ENCODE assay signal across 8 cellular contexts in genomic region chr12:56159482-56160105, GRCh38. TPM values are rescaled to one million over a fixed set of nuclear protein-coding genes. Genes with fewer than 3 reads are reported as not detected.
DNase-seq lines count a peak whose midpoint lies in the region; ATAC-seq and TF ChIP-seq lines count a peak whose summit lies in the region.

No MANE protein-coding gene starts in this region.

- H3K4me3 Mint-ChIP-seq in mesothelial cell of epicardium: peak overlapping the region; percentile 91

- H3K4me3 ChIP-seq in left ventricle myocardium inferior (peak overlapping the region; percentile 75), mammary epithelial cell (replicated peaks in 1 of 3; ENCODE audit: insufficient read depth in 1 of 3, low read depth in 2 of 3, low read length in 3 of 3) (peak overlapping the region; percentile 72 to 92 (median 82)), vagina (peak overlapping the region; percentile 93 to 97)

- TF ChIP-seq POLR2A in vagina (IDR thresholded peaks at IDR 0.05): no peak

- no peak for TF ChIP-seq CTCF in left ventricle myocardium inferior (IDR thresholded peaks at IDR 0.05; ENCODE audit: borderline replicate concordance)
- TF ChIP-seq CTCF in mammary epithelial cell (conservative IDR thresholded peaks at IDR 0.05 in 1 of 2, IDR thresholded peaks at IDR 0.05 in 1 of 2; ENCODE audit: extremely low read depth in 1 of 2, insufficient read depth in 1 of 2, low read depth in 1 of 2, low read length in 2 of 2): no peak
- TF ChIP-seq CTCF in mesothelial cell of epicardium (IDR thresholded peaks at IDR 0.05; ENCODE audit: unreplicated experiment): no peak
- TF ChIP-seq CTCF in vagina (IDR thresholded peaks at IDR 0.05): no peak

- ATAC-seq in left cardiac atrium: no peak

- no peak for DNase-seq in left ventricle myocardium inferior
- DNase-seq in left cardiac atrium: no peak
- DNase-seq in mammary epithelial cell: no peak
- DNase-seq in mesothelial cell of epicardium (ENCODE audit: low spot score in 2 of 2, unreplicated experiment in 2 of 2): no peak
- no peak for DNase-seq in vagina (ENCODE audit: extremely low spot score in 2 of 2)
- no peak for DNase-seq in OCI-M2 (lab: John Stamatoyannopoulos, UW; ENCODE audit: unreplicated experiment)
- no peak for DNase-seq in NCI-H446 treated with DMSO at 0.1 percent for 48 hours (lab: John Stamatoyannopoulos, UW)
- no peak for DNase-seq in GDM1 (lab: John Stamatoyannopoulos, UW)

- no TSS peak for BruUV-seq in mammary epithelial cell (replicated peaks; lab: Mats Ljungman, UMichigan)

- H3K27me3 ChIP-seq in left ventricle myocardium inferior (ENCODE audit: low read depth): no peaks in the 10 kb centered on the region
- H3K27me3 ChIP-seq in mammary epithelial cell (ENCODE audit: insufficient read depth, low read length): no peaks in the 10 kb centered on the region
- no peaks in the 10 kb centered on the region for H3K27me3 ChIP-seq in vagina

- in situ Hi-C loops in mammary epithelial cell (cut with MboI; ENCODE audit: low sequenced_read_pairs in 2 of 2): no loop called here

- H3K36me3 ChIP-seq in left ventricle myocardium inferior (peaks cover 53% of the 10 kb centered on the region), mammary epithelial cell (ENCODE audit: insufficient read depth, low read length) (peaks cover 23% of the 10 kb centered on the region), vagina (peaks cover 3 to 47% of the 10 kb centered on the region in 2 donors)

- peak overlapping the region; percentile 98 for H3K9ac ChIP-seq in mammary epithelial cell (ENCODE audit: insufficient read depth, low read length)

- CTCF ChIA-PET in mammary epithelial cell (lab: Charles Lee; ENCODE audit: low non-redundant PET): interaction anchor here (1.8 kb wide), 1 partner anchor 30 kb away, joined by 4 read pairs; the partner anchor contains the start of gene SMARCC2

- H3K4me1 ChIP-seq in left ventricle myocardium inferior (peaks cover 52% of the 10 kb centered on the region), mammary epithelial cell (ENCODE audit: insufficient read depth, low read length) (peaks cover 24% of the 10 kb centered on the region), vagina (peaks cover 35% of the 10 kb centered on the region)

- H3K27ac Mint-ChIP-seq in mesothelial cell of epicardium: peak overlapping the region; percentile 96

- peaks cover 38% of the 10 kb centered on the region for H3K79me2 ChIP-seq in mammary epithelial cell (ENCODE audit: insufficient read depth, low read length)

- WGBS in mammary epithelial cell (ENCODE audit: low coverage, missing lambda C conversion rate): 18% methylated on average over 5 of the region's 6 CpGs

- H3K4me1 Mint-ChIP-seq in mesothelial cell of epicardium: peaks cover 35% of the 10 kb centered on the region

- no peaks in the 10 kb centered on the region for H3K27me3 Mint-ChIP-seq in mesothelial cell of epicardium (ENCODE audit: low read depth)

- intact Hi-C loops in left ventricle myocardium inferior (cut with micrococcal nuclease): loop anchor here (5.0 kb wide), 1 partner anchor 42 kb away; the partner anchor contains the start of genes RPL41 and ZC3H10
- intact Hi-C loops in left cardiac atrium (cut with DNase I): loop anchor here in 1 of 2 donors (2.0 to 5.0 kb wide), 3 partner anchors 29 to 42 kb away; partner anchors contain the start of genes ESYT1, RPL41, SMARCC2 and ZC3H10
- intact Hi-C loops in mammary epithelial cell (cut with micrococcal nuclease): loop anchor here (2.0 kb wide), 1 partner anchor 41 kb away; the partner anchor contains the start of gene ZC3H10
- intact Hi-C loops in vagina (cut with DNase I): loop anchor here (5.0 kb wide), 1 partner anchor 37 kb away; no protein-coding TSS in a partner anchor

- peaks cover 36% of the 10 kb centered on the region for H3K36me3 Mint-ChIP-seq in mesothelial cell of epicardium

- peak overlapping the region; percentile 86 for H3K4me2 ChIP-seq in mammary epithelial cell (ENCODE audit: insufficient read depth, low read depth, low read length)

- H4K20me1 ChIP-seq in mammary epithelial cell (ENCODE audit: insufficient read depth, low read length): peaks cover 3% of the 10 kb centered on the region

- dilution Hi-C loops in mammary epithelial cell (cut with HindIII; ENCODE audit: low sequenced_read_pairs): no loop called here

- H2AFZ ChIP-seq in mammary epithelial cell (ENCODE audit: low read depth, low read length): no peak overlapping the region

- H3K9me3 Mint-ChIP-seq in mesothelial cell of epicardium: no peaks in the 10 kb centered on the region

- no peaks in the 10 kb centered on the region for H3K9me3 ChIP-seq in left ventricle myocardium inferior (replicated peaks)
- no peaks in the 10 kb centered on the region for H3K9me3 ChIP-seq in mammary epithelial cell (replicated peaks; ENCODE audit: insufficient read depth, low read length)
- no peaks in the 10 kb centered on the region for H3K9me3 ChIP-seq in vagina

- H3K27ac ChIP-seq in left ventricle myocardium inferior (replicated peaks) (peak overlapping the region; percentile 96), mammary epithelial cell (ENCODE audit: insufficient read depth, low read depth, low read length) (peak overlapping the region; percentile 96), vagina (peak overlapping the region; percentile 99)

RNA-seq across cellular contexts. Expression of gene MYL6, which starts 1.4 kb away (rescaled TPM):
- total RNA-seq in left ventricle myocardium inferior: 508 TPM
- 1,000 to 10,000 TPM; 1,071 to 1,319 TPM for total RNA-seq in left cardiac atrium
- total RNA-seq in mammary epithelial cell: 1,000 to 10,000 TPM in 1 of 2 donors, 100 to 1,000 TPM in 1; 732 to 1,042 TPM
- polyA plus RNA-seq in mammary epithelial cell: 3,180 TPM
- 913 TPM for polyA minus RNA-seq in mammary epithelial cell
- total RNA-seq in mesothelial cell of epicardium: 800 to 830 TPM (median 827 TPM) in 3 replicates
- 2,285 TPM for total RNA-seq in vagina

RNA-seq across cellular contexts. Expression of gene MYL6B, which starts 7.2 kb away (rescaled TPM):
- 54.1 TPM for total RNA-seq in left ventricle myocardium inferior
- 10 to 100 TPM; 40.5 to 42.5 TPM for total RNA-seq in left cardiac atrium
- total RNA-seq in mammary epithelial cell: 10 to 100 TPM; 24.7 to 57.1 TPM
- polyA plus RNA-seq in mammary epithelial cell: 50.1 TPM
- polyA minus RNA-seq in mammary epithelial cell: 32.8 TPM
- total RNA-seq in mesothelial cell of epicardium: 150 to 151 TPM (median 150 TPM) in 3 replicates
- 40.8 TPM for total RNA-seq in vagina

RNA-seq across cellular contexts. Expression of gene SMARCC2, which starts 29.7 kb away (rescaled TPM):
- total RNA-seq in left ventricle myocardium inferior (67.1 TPM), left cardiac atrium (10 to 100 TPM; 65.2 to 68.5 TPM), mammary epithelial cell (10 to 100 TPM; 28.7 to 61.6 TPM), mesothelial cell of epicardium (158 to 177 TPM (median 171 TPM) in 3 replicates), vagina (95.3 TPM)
- 31.7 TPM for polyA plus RNA-seq in mammary epithelial cell
- polyA minus RNA-seq in mammary epithelial cell: 88.2 TPM

RNA-seq across cellular contexts. Expression of gene ESYT1, which starts 31.5 kb away (rescaled TPM):
- total RNA-seq in left ventricle myocardium inferior (23.2 TPM), left cardiac atrium (10 to 100 TPM; 54.1 to 63.9 TPM), mammary epithelial cell (100 to 1,000 TPM; 166 to 366 TPM), mesothelial cell of epicardium (64.7 to 69.4 TPM (median 67.2 TPM) in 3 replicates), vagina (140 TPM)
- polyA plus RNA-seq in mammary epithelial cell: 236 TPM
- 447 TPM for polyA minus RNA-seq in mammary epithelial cell

RNA-seq across cellular contexts. Expression of gene ZC3H10, which starts 41.5 kb away (rescaled TPM):
- total RNA-seq in left ventricle myocardium inferior: 4.9 TPM
- total RNA-seq in left cardiac atrium: 1 to 10 TPM; 6.6 to 7.6 TPM
- 1 to 10 TPM; 2.7 TPM for total RNA-seq in mammary epithelial cell
- 0.87 TPM for polyA plus RNA-seq in mammary epithelial cell
- 2.1 TPM for polyA minus RNA-seq in mammary epithelial cell
- total RNA-seq in mesothelial cell of epicardium: 7.8 to 9.2 TPM (median 8.0 TPM) in 3 replicates
- total RNA-seq in vagina: 2.0 TPM
